In the genomic region with DNA sequence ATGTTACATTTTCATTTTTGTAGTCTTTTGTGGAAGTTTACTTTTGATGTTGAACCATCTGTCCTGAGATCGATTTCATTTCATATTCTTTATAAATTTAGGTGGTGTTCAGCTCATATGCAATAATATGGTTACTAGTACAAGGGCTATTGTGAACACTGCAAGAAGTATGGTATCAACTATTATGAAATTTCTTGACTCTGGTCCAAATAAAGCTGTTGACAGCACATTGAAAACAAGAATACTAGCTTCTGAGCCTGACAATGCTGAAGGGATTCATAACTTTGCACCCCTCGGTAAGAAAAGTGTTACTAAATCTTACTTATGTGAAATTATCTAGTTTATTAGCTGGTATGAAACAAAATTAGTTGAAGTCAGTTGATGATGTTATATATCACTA, we compare ENCODE assay signal across 21 cellular contexts.
"Had no signal": no experiment of that assay in that cellular context is flagged by ENCODE, and none has a peak within 500 bp of the region (broad histone marks: within the 10 kb centered on the region; RNA-seq: fewer than 3 reads in every experiment).

No MANE protein-coding gene starts in this region.

- H3K9me3 Mint-ChIP-seq: IgD-negative memory B cell had no signal

- H3K27ac ChIP-seq: HL-60, KMS-11, SJCRH30 had no signal

- H3K27me3 Mint-ChIP-seq: IgD-negative memory B cell had no signal

- H3K9me3 ChIP-seq: SJCRH30 had no signal

- H3K4me3 Mint-ChIP-seq: IgD-negative memory B cell had no signal

- DNase-seq: Kasumi-1, MV-4-11, NCI-H1048, NCI-H1105, NCI-H1417, NCI-H1436 treated with DMSO at 0.1 percent for 48 hours, NCI-H1694, NCI-H187 treated with DMSO at 0.1 percent for 48 hours, NCI-H2029 treated with DMSO at 0.1 percent for 48 hours, NCI-H2227 treated with DMSO at 0.1 percent for 48 hours, NCI-H524 treated with DMSO at 0.1 percent for 48 hours, NCI-H69, NCI-H774, RPMI8226, SHP77 treated with DMSO at 0.1 percent for 48 hours, SJCRH30 had no signal

- H3K4me1 ChIP-seq: SJCRH30 had no signal

- H3K9ac ChIP-seq: KMS-11 had no signal

- H3K27ac Mint-ChIP-seq: IgD-negative memory B cell had no signal

- ATAC-seq: K562, SK-N-SH treated with all-trans-retinoic acid at 6 μM for 48 hours had no signal

- H3K4me3 ChIP-seq: K562, SJCRH30 had no signal

- H3K27me3 ChIP-seq: SJCRH30 had no signal

- H3K4me2 ChIP-seq: KMS-11 had no signal
